ENCODE assay signal across 20 cellular contexts in the genomic region with DNA sequence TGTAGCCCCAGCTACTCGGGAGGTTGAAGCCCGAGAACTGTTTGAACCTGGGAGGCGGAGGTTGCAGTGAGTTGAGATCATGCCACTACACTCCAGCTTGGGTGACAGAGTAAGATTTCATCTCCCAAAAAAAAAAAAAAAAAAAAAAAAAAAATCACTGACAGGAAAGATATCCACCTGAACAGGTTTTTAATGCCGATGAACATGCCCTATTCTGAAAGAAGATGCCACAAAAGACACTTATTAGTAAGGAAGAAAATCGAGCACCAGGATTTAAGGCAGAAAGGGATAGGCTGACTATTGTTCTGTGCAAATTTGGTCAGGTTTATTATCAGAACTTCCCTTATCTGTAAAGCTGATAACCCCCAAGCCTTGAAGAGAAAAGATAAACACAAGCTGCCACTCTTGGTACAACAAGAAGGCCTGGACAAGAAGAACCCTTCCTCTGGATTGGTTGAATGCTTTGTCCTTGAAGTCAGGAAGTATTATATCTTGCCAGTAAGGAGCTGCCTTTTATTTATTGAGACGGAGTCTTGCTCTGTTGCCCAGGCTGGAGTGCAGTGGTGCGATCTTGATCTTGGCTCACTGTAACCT. TPM values are rescaled to one million over a fixed set of nuclear protein-coding genes. Genes with fewer than 3 reads are reported as not detected.
DNase-seq lines count a peak whose midpoint lies in the region; ATAC-seq and TF ChIP-seq lines count a peak whose summit lies in the region.
"Had no signal": no experiment of that assay in that cellular context is flagged by ENCODE, and none has a peak within 500 bp of the region (broad histone marks: within the 10 kb centered on the region; RNA-seq: fewer than 3 reads in every experiment).

No MANE protein-coding gene starts in this region.

- no TSS peak for BruUV-seq in Caco-2 (replicated peaks; lab: Mats Ljungman, UMichigan)

- no peak overlapping the region for H2BK15ac ChIP-seq in mesendoderm (replicated peaks; ENCODE audit: low read depth)

- no peak overlapping the region for H3K9ac ChIP-seq in mesendoderm (ENCODE audit: low read length)

- H3K9me3 ChIP-seq in Caco-2 (no peaks in the 10 kb centered on the region), gastroesophageal sphincter (no peaks in the 10 kb centered on the region)
- H3K9me3 ChIP-seq: BE2C had no signal

- no peak overlapping the region for H3K56ac ChIP-seq in mesendoderm (ENCODE audit: low read length)

- H4K5ac ChIP-seq in mesendoderm (ENCODE audit: low read length) = no peak overlapping the region

- peak overlapping the region; percentile 36 for H3K27ac Mint-ChIP-seq in Caco-2 (ENCODE audit: unreplicated experiment)

- H2BK120ac ChIP-seq in mesendoderm (ENCODE audit: low read depth, low read length) = no peak overlapping the region

- no peaks in the 10 kb centered on the region for H3K9me3 Mint-ChIP-seq in Caco-2 (ENCODE audit: unreplicated experiment)

- no peaks in the 10 kb centered on the region for H3K79me1 ChIP-seq in mesendoderm (ENCODE audit: low read length)

- no peak overlapping the region for H3K4me2 ChIP-seq in mesendoderm (ENCODE audit: low read length)

- peak overlapping the region; percentile 46 for H3K4me3 Mint-ChIP-seq in Caco-2 (ENCODE audit: unreplicated experiment)

- no peak overlapping the region for H2BK5ac ChIP-seq in mesendoderm (ENCODE audit: low read length)

- H3K27ac ChIP-seq in mesendoderm (ENCODE audit: low read depth, low read length) (no peak overlapping the region), gastroesophageal sphincter (no peak overlapping the region)

- peaks cover 14% of the 10 kb centered on the region for H3K36me3 Mint-ChIP-seq in Caco-2 (ENCODE audit: insufficient read depth, unreplicated experiment)
- H3K36me3 Mint-ChIP-seq: CD4-positive, CD25-positive, alpha-beta regulatory T cell had no signal

- H3K23ac ChIP-seq in mesendoderm (ENCODE audit: low read length) = no peak overlapping the region

- TF ChIP-seq EP300 in gastroesophageal sphincter (IDR thresholded peaks at IDR 0.05) = no peak

- H3K27me3 Mint-ChIP-seq in Caco-2 (ENCODE audit: insufficient read depth, unreplicated experiment) = no peaks in the 10 kb centered on the region
- H3K27me3 Mint-ChIP-seq: CD4-positive, CD25-positive, alpha-beta regulatory T cell had no signal

- no peaks in the 10 kb centered on the region for H3K36me3 ChIP-seq in Caco-2 (ENCODE audit: control insufficient read depth, insufficient read depth, low read length)
- no peaks in the 10 kb centered on the region for H3K36me3 ChIP-seq in mesendoderm (ENCODE audit: control insufficient read depth, insufficient read depth, low read length)
- H3K36me3 ChIP-seq in gastroesophageal sphincter = no peaks in the 10 kb centered on the region
- H3K36me3 ChIP-seq: BE2C had no signal

- TF ChIP-seq POLR2A in gastroesophageal sphincter (IDR thresholded peaks at IDR 0.05) = no peak

- TF ChIP-seq CTCF in Caco-2 (IDR thresholded peaks at IDR 0.05; ENCODE audit: insufficient read depth in 1 of 2, low read depth in 1 of 2, low read length in 1 of 2, severe bottlenecking in 1 of 2, unreplicated experiment in 1 of 2) = no peak
- TF ChIP-seq CTCF in gastroesophageal sphincter (IDR thresholded peaks at IDR 0.05) = no peak

- peak; percentile 51 to 58 for DNase-seq in Caco-2
- DNase-seq in OCI-M1 (lab: John Stamatoyannopoulos, UW) = peak; percentile 8
- peak; percentile 20 for DNase-seq in amniotic epithelial cell (ENCODE audit: low read depth)
- peak; percentile 61 for DNase-seq in mesendoderm
- DNase-seq in nucleus accumbens (lab: John Stamatoyannopoulos, UW) = no peak
- no peak for DNase-seq in stimulated activated CD4-positive, alpha-beta T cell treated with anti-CD3 and anti-CD28 coated beads, Interleukin-1b, Interleukin-23, amount 100 ng/mL, for 48 hours
- no peak for DNase-seq in NCI-H345 treated with DMSO at 0.1 percent for 48 hours (lab: John Stamatoyannopoulos, UW; ENCODE audit: unreplicated experiment)
- DNase-seq: BE2C; C1 segment of cervical spinal cord; CD4-positive, CD25-positive, alpha-beta regulatory T cell; DMS153; DMS79; GDM1; GOT3; H7; IMR-90 had no signal

- CTCF ChIA-PET in Caco-2 (lab: Charles Lee) = interaction anchor here (0.7 to 1.3 kb wide), 3 partner anchors 11 to 103 kb away, joined by 3 to 7 read pairs (median 5); no protein-coding TSS in a partner anchor

- no peak overlapping the region for H3K18ac ChIP-seq in mesendoderm (ENCODE audit: low read length)

- H3K4me1 Mint-ChIP-seq in Caco-2 (ENCODE audit: low read depth, unreplicated experiment) = peaks cover 33% of the 10 kb centered on the region

- no peak for ATAC-seq in gastroesophageal sphincter
- ATAC-seq: HCT116 had no signal

- H3K4me1 ChIP-seq in Caco-2 = peaks cover 32% of the 10 kb centered on the region
- peaks cover 6% of the 10 kb centered on the region for H3K4me1 ChIP-seq in mesendoderm (ENCODE audit: control insufficient read depth, low read depth, low read length)
- H3K4me1 ChIP-seq in gastroesophageal sphincter = peaks cover 2 to 25% (median 8%) of the 10 kb centered on the region in 3 donors

- H3K4me3 ChIP-seq in Caco-2 (ENCODE audit: low read depth, low read length) = no peak overlapping the region
- H3K4me3 ChIP-seq in mesendoderm (ENCODE audit: low read length) = no peak overlapping the region
- no peak overlapping the region for H3K4me3 ChIP-seq in gastroesophageal sphincter

- no peak overlapping the region for H3K4ac ChIP-seq in mesendoderm (ENCODE audit: low read depth, low read length)

- POLR2A ChIA-PET in Caco-2 (lab: Charles Lee) = interaction anchor here (0.6 to 0.8 kb wide), 2 partner anchors 15 to 151 kb away, joined by 3 to 6 read pairs; a partner anchor contains a TSS

- no peaks in the 10 kb centered on the region for H3K79me2 ChIP-seq in mesendoderm (ENCODE audit: control insufficient read depth, insufficient read depth, low read length)

- H4K8ac ChIP-seq in mesendoderm (ENCODE audit: low read depth, low read length) = no peak overlapping the region

- H3K27me3 ChIP-seq in Caco-2 (replicated peaks; ENCODE audit: control insufficient read depth, insufficient read depth, low read length) = no peaks in the 10 kb centered on the region
- H3K27me3 ChIP-seq in mesendoderm (ENCODE audit: insufficient read depth, low read length, poor library complexity) = no peaks in the 10 kb centered on the region
- H3K27me3 ChIP-seq in gastroesophageal sphincter = no peaks in the 10 kb centered on the region
- H3K27me3 ChIP-seq: BE2C had no signal

- H2AK5ac ChIP-seq in mesendoderm (ENCODE audit: low read length) = no peak overlapping the region

- no CpG with 5 or more reads among the region's 7 CpGs for WGBS in mesendoderm (ENCODE audit: extremely low coverage, insufficient coverage, low lambda C conversion rate)
- WGBS in gastroesophageal sphincter (ENCODE audit: low coverage in 1 of 2), 2 donors = 67% methylated on average over 1 to 4 of the region's 7 CpGs

- intact Hi-C loops in Caco-2 (cut with micrococcal nuclease; ENCODE audit: unreplicated experiment) = no loop called here

RNA-seq across cellular contexts. Expression of a gene that starts 2.7 kb away (rescaled TPM):
- total RNA-seq in Caco-2 (2022) = 6.9 and 9.5 TPM in 2 replicates
- 3.0 TPM for polyA plus RNA-seq in mesendoderm (2013, experiment 1 of 2)
- 3.0 TPM for polyA plus RNA-seq in mesendoderm (2013, experiment 2 of 2)
- 10 to 100 TPM; 10.1 to 21.7 (median 14.1) TPM for total RNA-seq in gastroesophageal sphincter

RNA-seq across cellular contexts. Expression of a gene that starts 6.5 kb away (rescaled TPM):
- total RNA-seq in Caco-2 (2022) (not detected in 2 replicates), gastroesophageal sphincter (not detected)
- not detected for polyA plus RNA-seq in mesendoderm (2013, experiment 1 of 2)
- not detected for polyA plus RNA-seq in mesendoderm (2013, experiment 2 of 2)
- total RNA-seq: A172; CD4-positive, CD25-positive, alpha-beta regulatory T cell; Daoy; H7; IMR-90 had no signal
- polyA plus RNA-seq: CD4-positive, CD25-positive, alpha-beta regulatory T cell; IMR-90 had no signal

RNA-seq across cellular contexts. Expression of a gene that starts 15.1 kb away (rescaled TPM):
- total RNA-seq in Caco-2 (2022) = not detected in 2 replicates
- polyA plus RNA-seq in mesendoderm (2013, experiment 1 of 2) = not detected
- polyA plus RNA-seq in mesendoderm (2013, experiment 2 of 2) = not detected
- total RNA-seq in gastroesophageal sphincter = not detected
- total RNA-seq: A172; CD4-positive, CD25-positive, alpha-beta regulatory T cell; Daoy; H7; IMR-90 had no signal
- polyA plus RNA-seq: CD4-positive, CD25-positive, alpha-beta regulatory T cell; IMR-90 had no signal

Comparison
In these comparisons a context has a peak if more than half of its experiments do, and no peak if none do; other contexts are left out.
1. DNase-seq: peak in Caco-2 (2 of 2), OCI-M1 (single experiment), amniotic epithelial cell (single experiment) and mesendoderm (single experiment); none in nucleus accumbens (0 of 56), stimulated activated CD4-positive, alpha-beta T cell treated with anti-CD3 and anti-CD28 coated beads, Interleukin-1b, Interleukin-23, amount 100 ng/mL, for 48 hours (single experiment) and NCI-H345 treated with DMSO at 0.1 percent for 48 hours (single experiment).